In the genomic region with DNA sequence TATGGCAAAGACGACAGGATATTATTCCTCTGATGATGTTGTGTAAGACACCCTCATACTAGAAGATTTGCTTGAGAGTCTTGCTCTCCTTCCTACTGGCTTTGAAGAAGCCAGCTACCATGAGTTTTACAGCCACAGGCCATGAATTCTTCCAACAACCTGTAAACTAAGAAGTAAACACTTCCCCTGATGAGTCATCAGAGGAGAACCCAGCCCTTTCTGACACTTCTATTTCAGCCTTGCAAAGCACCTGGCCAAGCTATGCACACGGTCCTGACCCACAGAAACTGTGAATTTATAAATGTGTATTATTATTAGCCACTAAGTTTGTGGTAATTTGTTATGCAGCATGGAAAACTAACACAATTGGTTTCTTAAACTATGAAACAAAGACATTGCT, we compare ENCODE assay signal across 23 cellular contexts.
DNase-seq lines count a peak whose midpoint lies in the region; ATAC-seq, FAIRE-seq and TF ChIP-seq lines count a peak whose summit lies in the region.
"Had no signal": no experiment of that assay in that cellular context is flagged by ENCODE, and none has a peak within 500 bp of the region (broad histone marks: within the 10 kb centered on the region; RNA-seq: fewer than 3 reads in every experiment).

No MANE protein-coding gene starts in this region.

- TF ChIP-seq CTCF in A549 (IDR thresholded peaks at IDR 0.05) (no peak), MM.1S (IDR thresholded peaks at IDR 0.05; ENCODE audit: low read length) (no peak), left lung (IDR thresholded peaks at IDR 0.05) (no peak), CD14-positive monocyte (IDR thresholded peaks at IDR 0.05) (no peak)

- no peak for TF ChIP-seq EP300 in A549 (IDR thresholded peaks at IDR 0.05)

- H3K9me3 ChIP-seq in A549 (no peaks in the 10 kb centered on the region), MM.1S (replicated peaks; ENCODE audit: insufficient read depth, low read length) (no peaks in the 10 kb centered on the region), left lung (no peaks in the 10 kb centered on the region)
- H3K9me3 ChIP-seq: BLaER1 treated with 17β-estradiol and CSF1 and Interleukin-3, amounts not matched to agents 10 nM and 100 nM; HAP-1 had no signal

- no peak for FAIRE-seq in A549 (lab: Jason Lieb, UNC)
- FAIRE-seq: GM19239 had no signal

- CTCF ChIA-PET in A549 (lab: Yijun Ruan, JAX), result interaction anchor here (1.3 kb wide), 1 partner anchor 28 kb away, joined by 8 read pairs; no protein-coding TSS in a partner anchor

- H2AFZ ChIP-seq in MM.1S (ENCODE audit: low read length), result no peak overlapping the region

- no peaks in the 10 kb centered on the region for H3K4me1 Mint-ChIP-seq in CD14-positive monocyte
- H3K4me1 Mint-ChIP-seq: IgD-negative memory B cell, T-helper 17 cell had no signal

- no peaks in the 10 kb centered on the region for H4K20me1 ChIP-seq in MM.1S (ENCODE audit: insufficient read depth, low read length)
- H4K20me1 ChIP-seq: BLaER1 treated with 17β-estradiol and CSF1 and Interleukin-3, amounts not matched to agents 10 nM and 100 nM had no signal

- H3K9me2 ChIP-seq in MM.1S (replicated peaks; ENCODE audit: insufficient read depth, low read length), result no peaks in the 10 kb centered on the region

- H3K27me3 ChIP-seq in MM.1S (replicated peaks; ENCODE audit: insufficient read depth, low read length) (no peaks in the 10 kb centered on the region), left lung (no peaks in the 10 kb centered on the region)
- H3K27me3 ChIP-seq: BLaER1 treated with 17β-estradiol and CSF1 and Interleukin-3, amounts not matched to agents 10 nM and 100 nM had no signal

- TF ChIP-seq RAD21 in A549 (conservative IDR thresholded peaks at IDR 0.05 in 1 of 2, IDR thresholded peaks at IDR 0.05 in 1 of 2), result no peak

- H3K4me2 ChIP-seq in A549, result no peak overlapping the region
- no peak overlapping the region for H3K4me2 ChIP-seq in MM.1S (ENCODE audit: low read depth, low read length)
- H3K4me2 ChIP-seq: BLaER1 treated with 17β-estradiol and CSF1 and Interleukin-3, amounts not matched to agents 10 nM and 100 nM had no signal

- ATAC-seq in A549 (no peak), left lung (peak; percentile 91), HG02798 (IDR thresholded peaks at IDR 0.05; ENCODE audit: poor library complexity, unreplicated experiment) (no peak)
- ATAC-seq: T-helper 17 cell had no signal

- H3K27ac Mint-ChIP-seq in CD14-positive monocyte, result no peak overlapping the region
- H3K27ac Mint-ChIP-seq: IgD-negative memory B cell, T-helper 17 cell had no signal

- no peak for TF ChIP-seq POLR2A in A549 (IDR thresholded peaks at IDR 0.05; ENCODE audit: low read length)

- H3K27me3 Mint-ChIP-seq in CD14-positive monocyte (ENCODE audit: low read depth in 3 of 3), result peaks cover 0 to 2% (median 0%) of the 10 kb centered on the region in 3 donors
- H3K27me3 Mint-ChIP-seq: IgD-negative memory B cell, T-helper 17 cell had no signal

- H3K9me3 Mint-ChIP-seq in CD14-positive monocyte, result peaks cover 0 to 5% (median 2%) of the 10 kb centered on the region in 7 donors

- 2% methylated on average over 2 of the region's 2 CpGs for WGBS in A549 (ENCODE audit: missing lambda C conversion rate)

- no peaks in the 10 kb centered on the region for H3K4me1 ChIP-seq in A549
- H3K4me1 ChIP-seq in MM.1S (ENCODE audit: low read length), result peaks cover 7% of the 10 kb centered on the region; the same call in 1 of the 2 replicates
- no peaks in the 10 kb centered on the region for H3K4me1 ChIP-seq in left lung
- H3K4me1 ChIP-seq: BLaER1 treated with 17β-estradiol and CSF1 and Interleukin-3, amounts not matched to agents 10 nM and 100 nM had no signal

- H3K36me3 ChIP-seq in MM.1S (replicated peaks; ENCODE audit: insufficient read depth, low read length) (no peaks in the 10 kb centered on the region), left lung (no peaks in the 10 kb centered on the region)
- H3K36me3 ChIP-seq: BLaER1 treated with 17β-estradiol and CSF1 and Interleukin-3, amounts not matched to agents 10 nM and 100 nM; HAP-1 had no signal

- H3F3A ChIP-seq in MM.1S (ENCODE audit: insufficient read depth, low read length), result no peaks in the 10 kb centered on the region

- H3K4me3 ChIP-seq in A549 (no peak overlapping the region), MM.1S (ENCODE audit: low read length) (no peak overlapping the region), left lung (no peak overlapping the region)
- H3K4me3 ChIP-seq: BLaER1 treated with 17β-estradiol and CSF1 and Interleukin-3, amounts not matched to agents 10 nM and 100 nM; HAP-1 had no signal

- no peak overlapping the region for H3K9ac ChIP-seq in MM.1S (ENCODE audit: low read length)
- H3K9ac ChIP-seq: BLaER1 treated with 17β-estradiol and CSF1 and Interleukin-3, amounts not matched to agents 10 nM and 100 nM had no signal

- no peaks in the 10 kb centered on the region for H3K36me3 Mint-ChIP-seq in CD14-positive monocyte
- H3K36me3 Mint-ChIP-seq: IgD-negative memory B cell had no signal

- DNase-seq in A549 (ENCODE audit: low read depth in 1 of 2, low spot score in 1 of 2), result no peak
- DNase-seq in MM.1S, result peak; percentile 56
- peak; percentile 2 for DNase-seq in epithelial cell of prostate (ENCODE audit: low read depth, low spot score)
- no peak for DNase-seq in left lung
- no peak for DNase-seq in germinal center (ENCODE audit: low spot score)
- DNase-seq in NCI-H2196 (lab: John Stamatoyannopoulos, UW; ENCODE audit: unreplicated experiment), result no peak
- no peak for DNase-seq in CD14-positive monocyte (ENCODE audit: low spot score)
- DNase-seq: activated CD4-positive, alpha-beta T cell treated with anti-CD3 and anti-CD28 coated beads, Interleukin-2, amount 50 U/mL, for 48 hours; activated naive CD4-positive, alpha-beta T cell; activated T-cell treated with anti-CD3 and anti-CD28 coated beads for 4 hours; amniotic stem cell; GDM1; NCI-H187; NCI-H510A treated with DMSO at 0.1 percent for 48 hours; SIG-M5; stimulated activated CD8-positive, alpha-beta memory T cell treated with anti-CD3 and anti-CD28 coated beads, Interleukin-4, amount 100 ng/mL, for 48 hours; substantia nigra; T-helper 17 cell had no signal

- no peak overlapping the region for H3K27ac ChIP-seq in A549
- H3K27ac ChIP-seq in MM.1S (ENCODE audit: low read length), result peak overlapping the region; percentile 42; the same call in 1 of the 2 replicates
- H3K27ac ChIP-seq in epithelial cell of prostate, result no peak overlapping the region
- H3K27ac ChIP-seq in left lung, result no peak overlapping the region
- H3K27ac ChIP-seq: BLaER1 treated with 17β-estradiol and CSF1 and Interleukin-3, amounts not matched to agents 10 nM and 100 nM had no signal

- no peaks in the 10 kb centered on the region for H3K79me2 ChIP-seq in MM.1S (ENCODE audit: low read length)

- no peak overlapping the region for H3K4me3 Mint-ChIP-seq in CD14-positive monocyte
- H3K4me3 Mint-ChIP-seq: IgD-negative memory B cell, T-helper 17 cell had no signal

- POLR2A ChIA-PET in A549 (lab: Yijun Ruan, JAX), result no interaction called here

- intact Hi-C loops in left lung (cut with DNase I) (no loop called here), CD14-positive monocyte (cut with micrococcal nuclease) (no loop called here)

TF ChIP-seq in A549, 52 proteins besides CTCF, POLR2A, EP300 and RAD21:
- TF ChIP-seq POLR2AphosphoS2 (conservative IDR thresholded peaks at IDR 0.05; ENCODE audit: low read length) (no peak), TP53 (CRISPR knock-in tag; IDR thresholded peaks at IDR 0.05) (no peak), FOSL2 (IDR thresholded peaks at IDR 0.05) (no peak), FOSL2 (CRISPR knock-in tag; IDR thresholded peaks at IDR 0.05) (peak; percentile 43; the same call in 1 of the 2 replicates), GATA3 (IDR thresholded peaks at IDR 0.05; ENCODE audit: borderline replicate concordance) (no peak), MAX (IDR thresholded peaks at IDR 0.05) (no peak)
TF ChIP-seq in A549: peak in this region for 1.

Comparison
In these comparisons a context has a peak if more than half of its experiments do, and no peak if none do; other contexts are left out.
1. DNase-seq: peak in MM.1S (single experiment) and epithelial cell of prostate (single experiment); none in A549 (0 of 2), left lung (0 of 2), germinal center (single experiment), NCI-H2196 (single experiment) and CD14-positive monocyte (single experiment).